10 cellular contexts compared by ENCODE assay signal in the genomic region with DNA sequence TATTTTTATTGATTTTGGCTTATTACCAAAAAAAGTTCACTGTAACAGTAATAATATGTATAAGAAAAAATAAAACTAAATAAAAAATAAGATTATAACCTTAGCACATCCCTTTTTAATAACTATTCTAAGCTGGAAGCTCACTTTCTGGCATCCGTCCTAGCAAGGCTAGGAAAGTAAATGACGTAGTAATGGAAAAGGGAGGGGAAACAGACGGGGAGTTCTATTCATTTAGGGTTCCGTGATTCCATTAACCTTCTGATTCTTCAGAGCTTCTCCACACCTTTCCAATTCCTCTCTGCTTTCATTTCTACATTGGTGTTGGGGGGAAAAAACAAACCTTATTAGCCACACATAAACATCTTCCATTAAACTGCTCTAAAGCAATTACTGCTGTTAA.
A peak's percentile ranks its signal among the peaks of the same experiment; 100 is the strongest.
DNase-seq lines count a peak whose midpoint lies in the region; ATAC-seq and TF ChIP-seq lines count a peak whose summit lies in the region.
"Had no signal": no experiment of that assay in that cellular context is flagged by ENCODE, and none has a peak within 500 bp of the region (broad histone marks: within the 10 kb centered on the region; RNA-seq: fewer than 3 reads in every experiment).

No MANE protein-coding gene starts in this region.

- intact Hi-C loops in right lobe of liver (cut with DNase I), result no loop called here
- intact Hi-C loops in transverse colon (cut with DNase I; ENCODE audit: low total_unique reads), result loop anchor here (10.0 kb wide), 1 partner anchor 234 kb away; no protein-coding TSS in a partner anchor

- H3K27me3 ChIP-seq in right lobe of liver, result no peaks in the 10 kb centered on the region
- no peaks in the 10 kb centered on the region for H3K27me3 ChIP-seq in transverse colon
- H3K27me3 ChIP-seq: BLaER1 had no signal

- in situ Hi-C loops in astrocyte of the spinal cord (cut with HindIII; ENCODE audit: low sequenced_read_pairs), result no loop called here
- in situ Hi-C loops in transverse colon (cut with MboI; ENCODE audit: low pct_ligation_motif_present in 1 of 4, low pct_unique_long_range_greater_than_20kb in 1 of 4, low sequenced_read_pairs in 3 of 4), result loop anchor here in 1 of 4 donors (25.0 kb wide), 2 partner anchors 217 to 992 kb away; a partner anchor contains a TSS

- TF ChIP-seq EP300 in transverse colon (IDR thresholded peaks at IDR 0.05; ENCODE audit: low read depth), result no peak

- H3K27ac ChIP-seq in right lobe of liver, result peak overlapping the region; percentile 65 to 82 (median 69)
- no peak overlapping the region for H3K27ac ChIP-seq in transverse colon
- H3K27ac ChIP-seq: BLaER1 had no signal

- peaks cover 0 to 20% (median 6%) of the 10 kb centered on the region in 4 donors for H3K4me1 ChIP-seq in right lobe of liver
- no peaks in the 10 kb centered on the region for H3K4me1 ChIP-seq in transverse colon
- H3K4me1 ChIP-seq: BLaER1 had no signal

- DNase-seq in NCI-H2171 treated with DMSO at 0.1 percent for 48 hours (lab: John Stamatoyannopoulos, UW), result peak; percentile 50
- no peak for DNase-seq in NCI-H2171 (lab: John Stamatoyannopoulos, UW)
- peak; percentile 24 for DNase-seq in astrocyte of the spinal cord (ENCODE audit: low read depth, low spot score)
- DNase-seq in right lobe of liver, result no peak
- no peak for DNase-seq in transverse colon
- no peak for DNase-seq in COLO829 (ENCODE audit: low spot score)
- DNase-seq: activated T-cell treated with anti-CD3 and anti-CD28 coated beads, Interleukin-2, amount 50 U/mL, for 4 hours had no signal

- TF ChIP-seq CTCF in astrocyte of the spinal cord (IDR thresholded peaks at IDR 0.05; ENCODE audit: low read depth, low read length) (no peak), right lobe of liver (IDR thresholded peaks at IDR 0.05) (no peak), transverse colon (IDR thresholded peaks at IDR 0.05) (no peak)

- ATAC-seq in right lobe of liver, result peak; percentile 64 to 68 (median 64)
- ATAC-seq in HG03457 (IDR thresholded peaks at IDR 0.05; ENCODE audit: unreplicated experiment), result no peak
- no peak for ATAC-seq in GM21515 (IDR thresholded peaks at IDR 0.05; ENCODE audit: unreplicated experiment)

- peak overlapping the region; percentile 32 for H3K4me3 ChIP-seq in astrocyte of the spinal cord (ENCODE audit: low read depth, low read length)
- peak overlapping the region; percentile 17 to 48 (median 43) for H3K4me3 ChIP-seq in right lobe of liver
- H3K4me3 ChIP-seq in transverse colon, result peak overlapping the region in 3 of 4 donors; percentile 17 to 23 (median 20)
- H3K4me3 ChIP-seq: BLaER1 had no signal

- WGBS in right lobe of liver (ENCODE audit: insufficient coverage, low coverage, low lambda C conversion rate, missing lambda C conversion rate), result 36% methylated on average over 4 of the region's 4 CpGs
- 8 to 34% methylated on average over 4 of the region's 4 CpGs for WGBS in transverse colon (ENCODE audit: low coverage in 1 of 2), 2 donors

- H3K36me3 ChIP-seq in right lobe of liver, result no peaks in the 10 kb centered on the region
- no peaks in the 10 kb centered on the region for H3K36me3 ChIP-seq in transverse colon
- H3K36me3 ChIP-seq: BLaER1 had no signal

- H3K9me3 ChIP-seq in right lobe of liver, result no peaks in the 10 kb centered on the region
- no peaks in the 10 kb centered on the region for H3K9me3 ChIP-seq in transverse colon
- H3K9me3 ChIP-seq: BLaER1 had no signal

- TF ChIP-seq POLR2A in right lobe of liver (IDR thresholded peaks at IDR 0.05), result no peak
- TF ChIP-seq POLR2A in transverse colon (IDR thresholded peaks at IDR 0.05), result no peak

Comparison
In these comparisons a context has a peak if more than half of its experiments do, and no peak if none do; other contexts are left out.
1. DNase-seq: peak in NCI-H2171 treated with DMSO at 0.1 percent for 48 hours (single experiment) and astrocyte of the spinal cord (single experiment); none in NCI-H2171 (single experiment), right lobe of liver (0 of 3), transverse colon (single experiment) and COLO829 (single experiment).
2. ATAC-seq: peak in right lobe of liver (4 of 4); none in HG03457 (single experiment) and GM21515 (single experiment).
3. H3K27ac ChIP-seq: peak in right lobe of liver (3 of 3); none in transverse colon (0 of 4).
4. Peak in every context shown above with its lines, with median percentiles within 50 percentile points of each other: H3K4me3 ChIP-seq.